27 cellular contexts compared by ENCODE assay signal in genomic region chr17:82428546-82428945, GRCh38. TPM values are rescaled to one million over a fixed set of nuclear protein-coding genes. Genes with fewer than 3 reads are reported as not detected.
"Had no signal": no experiment of that assay in that cellular context is flagged by ENCODE, and none has a peak within 500 bp of the region (broad histone marks: within the 10 kb centered on the region; RNA-seq: fewer than 3 reads in every experiment).

No MANE protein-coding gene starts in this region.

- H2AFZ ChIP-seq: hepatocyte had no signal

- H3K4me3 ChIP-seq: breast epithelium, dorsolateral prefrontal cortex, esophagus muscularis mucosa, hepatocyte, sigmoid colon, smooth muscle cell, upper lobe of right lung had no signal

- H3K9me3 Mint-ChIP-seq: activated naive CD4-positive, alpha-beta T cell treated with anti-CD3 and anti-CD28 coated beads, Interleukin-2, amount 50 U/mL, for 72 hours; activated T-cell treated with anti-CD3 and anti-CD28 coated beads, Interleukin-2, amount 50 U/mL, for 24 hours; activated T-helper 17 cell treated with anti-CD3 and anti-CD28 coated beads, Interleukin-2, amount 50 U/mL, for 72 hours; central memory CD8-positive, alpha-beta T cell; effector memory CD8-positive, alpha-beta T cell; T-cell; T-helper 2 cell treated with Interferon-gamma antibody and Interleukin-4, amounts not matched to agents 5 μg/mL and 100 μg/mL, for 36 hours had no signal

- H3K27ac Mint-ChIP-seq: activated T-cell treated with anti-CD3 and anti-CD28 coated beads, Interleukin-2, amount 50 U/mL, for 24 hours; activated T-helper 17 cell treated with anti-CD3 and anti-CD28 coated beads, Interleukin-2, amount 50 U/mL, for 72 hours; T-cell had no signal

- ATAC-seq: activated CD8-positive, alpha-beta T cell treated with anti-CD3 and anti-CD28 coated beads, Interleukin-2, amount 10 ng/mL, durations not matched to agents 7 days and 5 days; activated naive CD4-positive, alpha-beta T cell treated with anti-CD3 and anti-CD28 coated beads, Interleukin-2, amount 50 U/mL, for 72 hours; activated T-helper 17 cell treated with anti-CD3 and anti-CD28 coated beads, Interleukin-2, amount 50 U/mL, for 72 hours; T-cell; upper lobe of right lung had no signal

- H3K9me3 ChIP-seq: breast epithelium, esophagus muscularis mucosa, sigmoid colon, upper lobe of right lung had no signal

- H3K27ac ChIP-seq: breast epithelium, dorsolateral prefrontal cortex, esophagus muscularis mucosa, hepatocyte, sigmoid colon, upper lobe of right lung, VCaP had no signal

- DNase-seq: activated CD4-positive, alpha-beta T cell treated with anti-CD3 and anti-CD28 coated beads for 1 hour; activated CD4-positive, alpha-beta T cell treated with anti-CD3 and anti-CD28 coated beads, Interleukin-2, amount 50 U/mL, for 1 hour; activated T-cell treated with anti-CD3 and anti-CD28 coated beads, Interleukin-2, amount 50 U/mL, for 24 hours; dorsolateral prefrontal cortex; effector memory CD8-positive, alpha-beta T cell; glutamatergic neuron; occipital lobe; sigmoid colon; stimulated activated CD4-positive, alpha-beta T cell treated with anti-CD3 and anti-CD28 coated beads, Interleukin-2, amount 100 ng/mL, for 48 hours; stimulated activated CD8-positive, alpha-beta memory T cell treated with anti-CD3 and anti-CD28 coated beads, Interleukin-4, amount 100 ng/mL, for 48 hours; stimulated activated naive CD4-positive, alpha-beta T cell treated with Interleukin-2 at 50 U/mL for 16 hours; T-cell; upper lobe of right lung had no signal

- H3K27me3 Mint-ChIP-seq: activated T-cell treated with anti-CD3 and anti-CD28 coated beads, Interleukin-2, amount 50 U/mL, for 24 hours; activated T-helper 17 cell treated with anti-CD3 and anti-CD28 coated beads, Interleukin-2, amount 50 U/mL, for 72 hours; central memory CD8-positive, alpha-beta T cell; effector memory CD8-positive, alpha-beta T cell; T-cell had no signal

- H3K4me2 ChIP-seq: hepatocyte, smooth muscle cell had no signal

- H3K27me3 ChIP-seq: breast epithelium, dorsolateral prefrontal cortex, esophagus muscularis mucosa, hepatocyte, sigmoid colon, upper lobe of right lung had no signal

- H3K4me1 ChIP-seq: breast epithelium, esophagus muscularis mucosa, sigmoid colon, upper lobe of right lung had no signal

- H3K4me3 Mint-ChIP-seq: activated CD8-positive, alpha-beta T cell treated with anti-CD3 and anti-CD28 coated beads, Interleukin-2, amount 10 ng/mL, durations not matched to agents 7 days and 5 days; activated T-cell treated with anti-CD3 and anti-CD28 coated beads, Interleukin-2, amount 50 U/mL, for 24 hours; activated T-helper 17 cell treated with anti-CD3 and anti-CD28 coated beads, Interleukin-2, amount 50 U/mL, for 72 hours; central memory CD8-positive, alpha-beta T cell; T-cell; T-helper 2 cell treated with Interferon-gamma antibody and Interleukin-4, amounts not matched to agents 5 μg/mL and 100 μg/mL, for 36 hours had no signal

- H3K36me3 ChIP-seq: breast epithelium, upper lobe of right lung had no signal

RNA-seq across cellular contexts. Expression of gene UTS2R, which starts 57.0 kb away (rescaled TPM):
- total RNA-seq: activated CD8-positive, alpha-beta T cell treated with anti-CD3 and anti-CD28 coated beads, Interleukin-2, amount 10 ng/mL, durations not matched to agents 7 days and 5 days; endothelial cell of umbilical vein; esophagus muscularis mucosa; frontal cortex; liver; occipital lobe; sigmoid colon; smooth muscle cell; T-cell; upper lobe of right lung had no signal
- polyA plus RNA-seq: endothelial cell of umbilical vein, hepatocyte, liver, neural cell, sigmoid colon, smooth muscle cell had no signal
